In the genomic region with DNA sequence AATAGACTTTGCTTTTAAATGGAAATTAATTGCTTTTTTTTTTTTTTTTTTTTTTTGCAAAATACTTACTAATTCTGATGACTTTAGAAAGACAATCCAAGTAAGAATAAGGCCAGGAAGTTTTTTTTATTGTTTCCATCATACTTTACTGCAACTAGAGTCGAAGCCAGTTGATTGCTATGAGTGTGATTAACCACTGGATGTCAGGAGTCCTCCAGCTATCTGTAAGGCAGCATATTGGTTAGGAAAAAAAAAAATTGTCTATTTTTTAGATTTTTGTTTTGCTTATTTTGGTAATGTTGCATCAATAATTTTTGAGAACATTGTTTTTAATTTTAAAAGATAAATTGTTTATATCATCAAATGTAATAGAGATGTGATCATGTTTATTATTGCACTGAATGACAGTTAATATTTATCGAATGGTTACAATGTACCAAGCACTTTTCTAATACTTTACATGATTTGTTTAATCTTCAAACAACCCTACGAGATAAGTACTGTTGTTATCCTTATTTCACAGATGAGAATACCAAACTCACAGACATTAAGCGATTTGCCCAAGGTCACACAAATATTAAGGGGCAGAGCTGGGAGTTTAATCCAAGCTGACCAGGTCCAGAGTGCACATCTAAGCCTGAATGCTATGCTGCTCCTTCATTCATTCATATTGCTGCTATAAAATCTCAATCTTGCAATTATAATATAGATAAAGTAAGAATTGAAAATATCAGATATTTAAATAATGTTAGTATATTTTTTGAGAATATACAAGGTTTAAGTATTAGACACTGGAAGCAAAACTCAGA, we compare ENCODE assay signal across 8 cellular contexts. TPM values are rescaled to one million over a fixed set of nuclear protein-coding genes. Genes with fewer than 3 reads are reported as not detected.
DNase-seq lines count a peak whose midpoint lies in the region; ATAC-seq, FAIRE-seq and TF ChIP-seq lines count a peak whose summit lies in the region.

No MANE protein-coding gene starts in this region.

- DNase-seq in AG08395 (ENCODE audit: low spot score) (peak; percentile 44), NCI-H2227 (lab: John Stamatoyannopoulos, UW; ENCODE audit: unreplicated experiment) (peak; percentile 23), endothelial cell of umbilical vein (ENCODE audit: low read depth, low spot score) (peak; percentile 64), psoas muscle (no peak), 8988T (no peak), SHP77 treated with DMSO at 0.1 percent for 48 hours (lab: John Stamatoyannopoulos, UW) (no peak), KG1 (lab: John Stamatoyannopoulos, UW) (no peak)

- no peak for TF ChIP-seq POLR2A in endothelial cell of umbilical vein (IDR thresholded peaks at IDR 0.05; ENCODE audit: low read depth, low read length)

- WGBS in psoas muscle, 3 donors = 44 to 49% (median 46%) methylated on average over 4 of the region's 4 CpGs

- CTCF ChIA-PET in endothelial cell of umbilical vein (lab: Charles Lee) = interaction anchor here (0.7 to 4.7 kb wide), 26 partner anchors 9 to 1076 kb away, joined by 3 to 85 read pairs (median 6); partner anchors contain the start of genes ASB15, NDUFA5 and WASL

- POLR2A ChIA-PET in endothelial cell of umbilical vein (lab: Charles Lee) = no interaction called here

- H3K79me2 ChIP-seq in endothelial cell of umbilical vein (ENCODE audit: control insufficient read depth, insufficient read depth, low read length) = no peaks in the 10 kb centered on the region

- no peaks in the 10 kb centered on the region for H3K9me3 ChIP-seq in endothelial cell of umbilical vein (replicated peaks; ENCODE audit: control insufficient read depth, insufficient read depth, low read length)
- no peaks in the 10 kb centered on the region for H3K9me3 ChIP-seq in psoas muscle

- intact Hi-C loops in endothelial cell of umbilical vein (cut with micrococcal nuclease) = loop anchor here (1.0 to 10.0 kb wide), 9 partner anchors 47 to 1719 kb away; no protein-coding TSS in a partner anchor
- intact Hi-C loops in psoas muscle (cut with DNase I) = loop anchor here (2.0 to 10.0 kb wide), 6 partner anchors 33 to 67 kb away; partner anchors contain the start of gene ASB15 (in 1 of the 2)

- no peak overlapping the region for H3K4me2 ChIP-seq in endothelial cell of umbilical vein (ENCODE audit: insufficient read depth, low read length)

- no peaks in the 10 kb centered on the region for H3K36me3 ChIP-seq in endothelial cell of umbilical vein (ENCODE audit: control insufficient read depth in 2 of 2, extremely low read depth in 1 of 2, insufficient read depth in 2 of 2, low read length in 2 of 2)
- H3K36me3 ChIP-seq in psoas muscle (ENCODE audit: insufficient read depth in 1 of 2, low read depth in 1 of 2) = no peaks in the 10 kb centered on the region

- no peaks in the 10 kb centered on the region for H3K9me1 ChIP-seq in endothelial cell of umbilical vein (replicated peaks; ENCODE audit: control insufficient read depth, extremely low read depth, insufficient read depth, low read length)

- TF ChIP-seq CTCF in endothelial cell of umbilical vein (IDR thresholded peaks at IDR 0.05; ENCODE audit: extremely low read depth in 1 of 2, insufficient read depth in 1 of 2, low read depth in 1 of 2, low read length in 2 of 2) (peak; percentile 44 to 52), psoas muscle (IDR thresholded peaks at IDR 0.05) (peak; percentile 75)

- H3K4me3 ChIP-seq in endothelial cell of umbilical vein (replicated peaks in 1 of 3; ENCODE audit: insufficient read depth in 1 of 3, low read depth in 1 of 3, low read length in 3 of 3) (no peak overlapping the region), psoas muscle (no peak overlapping the region)

- dilution Hi-C loops in endothelial cell of umbilical vein (cut with MboI; ENCODE audit: extremely low pct_ligation_motif_present, low sequenced_read_pairs) = no loop called here

- BruUV-seq in endothelial cell of umbilical vein (replicated peaks; lab: Mats Ljungman, UMichigan) = no TSS peak

- no peaks in the 10 kb centered on the region for H4K20me1 ChIP-seq in endothelial cell of umbilical vein (replicated peaks; ENCODE audit: control insufficient read depth, extremely low read depth, insufficient read depth, low read length)

- ATAC-seq in GM19351 (IDR thresholded peaks at IDR 0.05; ENCODE audit: unreplicated experiment) (peak; percentile 70), psoas muscle (peak; percentile 54 to 84 (median 72))

- peak overlapping the region; percentile 18 for H3K27ac ChIP-seq in endothelial cell of umbilical vein (ENCODE audit: insufficient read depth, low read depth, low read length)
- peak overlapping the region; percentile 69 for H3K27ac ChIP-seq in psoas muscle

- H3K4me1 ChIP-seq in endothelial cell of umbilical vein (ENCODE audit: control insufficient read depth, extremely low read depth, insufficient read depth, low read length) (peaks cover 28% of the 10 kb centered on the region), psoas muscle (peaks cover 50% of the 10 kb centered on the region)

- no peaks in the 10 kb centered on the region for H3K27me3 ChIP-seq in endothelial cell of umbilical vein (ENCODE audit: control insufficient read depth in 2 of 2, insufficient read depth in 2 of 2, low read length in 2 of 2)
- no peaks in the 10 kb centered on the region for H3K27me3 ChIP-seq in psoas muscle (ENCODE audit: insufficient read depth in 3 of 3, low read length in 2 of 3)

- H2AFZ ChIP-seq in endothelial cell of umbilical vein (ENCODE audit: low read depth, low read length) = no peak overlapping the region

- H3K9ac ChIP-seq in endothelial cell of umbilical vein (replicated peaks; ENCODE audit: extremely low read depth, insufficient read depth, low read length) = no peak overlapping the region

- peak; percentile 78 for FAIRE-seq in endothelial cell of umbilical vein (lab: Jason Lieb, UNC)

TF ChIP-seq in endothelial cell of umbilical vein, 7 proteins besides CTCF, POLR2A, EP300 and RAD21:
- TF ChIP-seq GATA2 (IDR thresholded peaks at IDR 0.05; ENCODE audit: insufficient read depth, insufficient read length, low read depth, low read length) (no peak), FOS (IDR thresholded peaks at IDR 0.05; ENCODE audit: borderline replicate concordance, insufficient read depth, low read length) (no peak), EZH2 (IDR thresholded peaks at IDR 0.05; ENCODE audit: borderline replicate concordance, low read depth, low read length, severe bottlenecking) (no peak), POLR2AphosphoS5 (IDR thresholded peaks at IDR 0.05; ENCODE audit: insufficient read depth, low read depth, low read length) (no peak), JUN (IDR thresholded peaks at IDR 0.05; ENCODE audit: borderline replicate concordance, insufficient read depth, insufficient read length, low read depth) (no peak), MAX (IDR thresholded peaks at IDR 0.05; ENCODE audit: insufficient read depth, insufficient read length) (no peak), MYC (IDR thresholded peaks at IDR 0.05; ENCODE audit: low read depth, low read length) (no peak)

RNA-seq across cellular contexts. Expression of gene LMOD2, which starts 19.9 kb away (rescaled TPM):
- total RNA-seq in endothelial cell of umbilical vein (not detected in 2 replicates), psoas muscle (1,000 to 10,000 TPM in 1 of 4 donors, 100 to 1,000 TPM in 3; 383 to 1,114 (median 640) TPM)
- polyA plus RNA-seq in endothelial cell of umbilical vein (not detected in 2 replicates), psoas muscle (100 to 1,000 TPM in 2 of 3 donors, 1 to 10 TPM in 1; 6.9 to 341 (median 259) TPM)
- 0.03 TPM in 1 of 2 replicates, not detected in the other for polyA plus RNA-seq in endothelial cell of umbilical vein (2011; cell fraction: cytosol; rRNA removed)
- polyA plus RNA-seq in endothelial cell of umbilical vein (2011; cell fraction: nucleus; rRNA removed) = 0.08 TPM in 1 of 2 replicates, not detected in the other
- polyA plus RNA-seq in endothelial cell of umbilical vein (2012) = not detected in 2 replicates
- not detected in 2 replicates for polyA minus RNA-seq in endothelial cell of umbilical vein
- polyA minus RNA-seq in endothelial cell of umbilical vein (2011; cell fraction: cytosol; rRNA and poly(A)+ RNA removed) = not detected
- polyA minus RNA-seq in endothelial cell of umbilical vein (2011; cell fraction: nucleus; rRNA and poly(A)+ RNA removed) = not detected in 2 replicates

RNA-seq across cellular contexts. Expression of gene ASB15, which starts 34.1 kb away (rescaled TPM):
- total RNA-seq in endothelial cell of umbilical vein (not detected in 2 replicates), psoas muscle (10 to 100 TPM in 3 of 4 donors, 1 to 10 TPM in 1; 8.2 to 23.6 (median 11.5) TPM)
- polyA plus RNA-seq in endothelial cell of umbilical vein (not detected in 2 replicates), psoas muscle (10 to 100 TPM in 1 of 3 donors, 1 to 10 TPM in 1, under 1 TPM in 1; 0.12 to 15.2 (median 1.3) TPM)
- polyA plus RNA-seq in endothelial cell of umbilical vein (2011; cell fraction: cytosol; rRNA removed) = not detected in 2 replicates
- polyA plus RNA-seq in endothelial cell of umbilical vein (2011; cell fraction: nucleus; rRNA removed) = not detected in 2 replicates
- not detected in 2 replicates for polyA plus RNA-seq in endothelial cell of umbilical vein (2012)
- not detected in 2 replicates for polyA minus RNA-seq in endothelial cell of umbilical vein
- not detected for polyA minus RNA-seq in endothelial cell of umbilical vein (2011; cell fraction: cytosol; rRNA and poly(A)+ RNA removed)
- not detected in 2 replicates for polyA minus RNA-seq in endothelial cell of umbilical vein (2011; cell fraction: nucleus; rRNA and poly(A)+ RNA removed)

Comparison
In these comparisons a context has a peak if more than half of its experiments do, and no peak if none do; other contexts are left out.
1. DNase-seq: peak in AG08395 (single experiment), NCI-H2227 (single experiment) and endothelial cell of umbilical vein (single experiment); none in psoas muscle (0 of 2), 8988T (single experiment), SHP77 treated with DMSO at 0.1 percent for 48 hours (single experiment) and KG1 (single experiment).
2. RNA of gene LMOD2, which starts 19.9 kb away (total RNA-seq): 383 to 1,114 TPM in psoas muscle; not detected in endothelial cell of umbilical vein; every median in the first group is over 100 times any median in the second.